ENCODE assay signal across 7 cellular contexts in genomic region chr13:49247722-49248432, GRCh38. TPM values are rescaled to one million over a fixed set of nuclear protein-coding genes. Genes with fewer than 3 reads are reported as not detected.
A peak's percentile ranks its signal among the peaks of the same experiment; 100 is the strongest.
DNase-seq lines count a peak whose midpoint lies in the region; ATAC-seq and TF ChIP-seq lines count a peak whose summit lies in the region.

Gene CDADC1, plus strand, starts transcription at chr13:49247925. Its CDS starts 113 bp downstream, at chr13:49248038.

- H3K4me2 ChIP-seq in hepatocyte = peak within 1 kb of the TSS; percentile 90

- no peak for TF ChIP-seq CTCF in hepatocyte (IDR thresholded peaks at IDR 0.05; ENCODE audit: poor library complexity)

- H2AFZ ChIP-seq in hepatocyte = peak within 1 kb of the TSS; percentile 85

- no peaks in the 10 kb centered on the region for H3K9me3 ChIP-seq in hepatocyte (ENCODE audit: low read depth)

- peaks cover 8% of the 10 kb centered on the region for H3K79me2 ChIP-seq in hepatocyte

- peak; percentile 93 to 94 for DNase-seq in NCI-H1930 (lab: John Stamatoyannopoulos, UW)
- DNase-seq in T-helper 9 cell = peak; percentile 82
- peak; percentile 99 for DNase-seq in astrocyte of the hippocampus (ENCODE audit: low read depth, low spot score)
- DNase-seq in hepatocyte (ENCODE audit: low spot score) = peak; percentile 99
- DNase-seq in renal cortical epithelial cell (ENCODE audit: low read depth) = peak; percentile 90

- peak within 1 kb of the TSS; percentile 83 for H3K27ac ChIP-seq in hepatocyte

- no peaks in the 10 kb centered on the region for H3K4me1 ChIP-seq in hepatocyte (ENCODE audit: insufficient read depth)

- WGBS in hepatocyte (ENCODE audit: low lambda C conversion rate, missing lambda C conversion rate) = under 1% methylated on average over 42 of the region's 42 CpGs

- no peaks in the 10 kb centered on the region for H3K27me3 ChIP-seq in hepatocyte

- H3K4me3 ChIP-seq in hepatocyte = peak within 1 kb of the TSS; percentile 60

- no peaks in the 10 kb centered on the region for H4K20me1 ChIP-seq in hepatocyte (ENCODE audit: insufficient read depth, poor library complexity, severe bottlenecking)

- peak; percentile 89 for ATAC-seq in GM18499 (IDR thresholded peaks at IDR 0.05; ENCODE audit: insufficient read depth, unreplicated experiment)
- ATAC-seq in HG02938 (IDR thresholded peaks at IDR 0.05; ENCODE audit: unreplicated experiment) = peak; percentile 90

- H3K9me2 ChIP-seq in hepatocyte (replicated peaks; ENCODE audit: insufficient read depth) = no peaks in the 10 kb centered on the region

- H3K36me3 ChIP-seq in hepatocyte (replicated peaks; ENCODE audit: insufficient read depth, low read depth) = no peaks in the 10 kb centered on the region

RNA-seq across cellular contexts. Expression of gene CDADC1, which starts in this region (rescaled TPM):
- total RNA-seq in hepatocyte (4.0 and 4.2 TPM in 2 replicates), renal cortical epithelial cell (5.2 and 7.5 TPM in 2 replicates)
- 7.3 and 7.7 TPM in 2 replicates for polyA plus RNA-seq in hepatocyte

Comparison
In these comparisons a context has a peak if more than half of its experiments do, and no peak if none do; other contexts are left out.
1. Peak in every context shown above with its lines: DNase-seq, ATAC-seq, H3K4me3 ChIP-seq and H3K27ac ChIP-seq.